Comparison of ENCODE assay signal across 8 cellular contexts in genomic region chr15:73950479-73951043, GRCh38. TPM values are rescaled to one million over a fixed set of nuclear protein-coding genes. Genes with fewer than 3 reads are reported as not detected.
DNase-seq lines count a peak whose midpoint lies in the region; ATAC-seq and TF ChIP-seq lines count a peak whose summit lies in the region.

No MANE protein-coding gene starts in this region.

- no peaks in the 10 kb centered on the region for H3K9me2 ChIP-seq in GM23248 (ENCODE audit: insufficient read depth)

- peaks cover 22% of the 10 kb centered on the region for H3K4me1 ChIP-seq in GM23248 (ENCODE audit: insufficient read depth)
- H3K4me1 ChIP-seq in heart right ventricle, result peaks cover 15 to 40% (median 32%) of the 10 kb centered on the region in 9 donors
- peaks cover 24% of the 10 kb centered on the region for H3K4me1 ChIP-seq in skeletal muscle satellite cell (ENCODE audit: control insufficient read depth, insufficient read depth, low read length)

- peak; percentile 58 for DNase-seq in GM23248
- DNase-seq in SK-N-MC (ENCODE audit: low read depth, low spot score), result peak; percentile 90
- DNase-seq in heart right ventricle, result no peak
- no peak for DNase-seq in NCI-H1930 (lab: John Stamatoyannopoulos, UW)

- H3K27me3 ChIP-seq in GM23248 (replicated peaks; ENCODE audit: insufficient read depth) (no peaks in the 10 kb centered on the region), heart right ventricle (no peaks in the 10 kb centered on the region), skeletal muscle satellite cell (ENCODE audit: control insufficient read depth, insufficient read depth, low read length) (no peaks in the 10 kb centered on the region)

- H4K20me1 ChIP-seq in GM23248 (ENCODE audit: insufficient read depth), result no peaks in the 10 kb centered on the region

- H3K4me2 ChIP-seq in GM23248 (ENCODE audit: unreplicated experiment) (no peak overlapping the region), skeletal muscle satellite cell (ENCODE audit: low read length) (no peak overlapping the region)

- TF ChIP-seq CTCF in heart right ventricle (IDR thresholded peaks at IDR 0.05), result no peak

- H2AFZ ChIP-seq in GM23248, result no peak overlapping the region

- ATAC-seq in heart right ventricle (peak in 6 of 8 donors; percentile 1 to 15 (median 8)), GM18498 (IDR thresholded peaks at IDR 0.05; ENCODE audit: unreplicated experiment) (no peak), GM21529 (IDR thresholded peaks at IDR 0.05; ENCODE audit: unreplicated experiment) (no peak), GM18858 (IDR thresholded peaks at IDR 0.05; ENCODE audit: unreplicated experiment) (no peak)

- H3K36me3 ChIP-seq in GM23248 (ENCODE audit: low read depth) (peaks cover 30% of the 10 kb centered on the region), SK-N-MC (ENCODE audit: insufficient read depth, low read length) (no peaks in the 10 kb centered on the region), heart right ventricle (peaks cover 0 to 47% (median 15%) of the 10 kb centered on the region in 9 donors), skeletal muscle satellite cell (ENCODE audit: insufficient read depth, low read length) (peaks cover 63% of the 10 kb centered on the region)

- H3K27ac ChIP-seq in GM23248 (peak overlapping the region; percentile 87), SK-N-MC (peak overlapping the region; percentile 90), heart right ventricle (peak overlapping the region; percentile 87 to 97 (median 92))

- H3K79me2 ChIP-seq in GM23248 (ENCODE audit: insufficient read depth), result peaks cover under 1% of the 10 kb centered on the region; the same call in 1 of the 2 replicates

- WGBS in GM23248 (ENCODE audit: low coverage in 1 of 2, low lambda C conversion rate in 2 of 2, missing lambda C conversion rate in 2 of 2), 2 experiments, result 5 to 6% methylated on average over 1 of the region's 1 CpG
- 13 to 19% methylated on average over 1 of the region's 1 CpG for WGBS in heart right ventricle, 2 donors

- H3F3A ChIP-seq in GM23248 (ENCODE audit: insufficient read depth), result peaks cover 39% of the 10 kb centered on the region

- H3K9ac ChIP-seq in GM23248 (peak overlapping the region; percentile 51), SK-N-MC (ENCODE audit: insufficient read length) (no peak overlapping the region), skeletal muscle satellite cell (ENCODE audit: low read depth, low read length) (peak overlapping the region; percentile 33)

- intact Hi-C loops in heart right ventricle (cut with DNase I), result loop anchor here in 4 of 10 donors (1.0 to 2.0 kb wide), 2 partner anchors 14 kb away; no protein-coding TSS in a partner anchor

- H3K9me3 ChIP-seq in GM23248 (ENCODE audit: low read depth), result no peaks in the 10 kb centered on the region
- no peaks in the 10 kb centered on the region for H3K9me3 ChIP-seq in SK-N-MC (ENCODE audit: low read depth, low read length)
- H3K9me3 ChIP-seq in heart right ventricle, result no peaks in the 10 kb centered on the region
- H3K9me3 ChIP-seq in skeletal muscle satellite cell (replicated peaks; ENCODE audit: low read length), result no peaks in the 10 kb centered on the region

- H3K4me3 ChIP-seq in GM23248 (no peak overlapping the region), SK-N-MC (peak overlapping the region; percentile 55), heart right ventricle (no peak overlapping the region), skeletal muscle satellite cell (ENCODE audit: low read length) (no peak overlapping the region)

- in situ Hi-C loops in GM23248 (cut with MboI), result no loop called here

RNA-seq across cellular contexts. Expression of gene LOXL1, which starts 24.3 kb away (rescaled TPM):
- 534 and 540 TPM in 2 replicates for total RNA-seq in GM23248 (2014; rRNA removed; shearing (Covaris generic))
- polyA plus RNA-seq in GM23248 (2016; fragmentation: Nextera tagmentation; extraction: Ambion mirVana) (396 and 401 TPM in 2 replicates), heart right ventricle (10 to 100 TPM; 41.4 to 66.6 TPM)
- total RNA-seq in heart right ventricle, result 10 to 100 TPM; 11.2 to 60.2 (median 26.3) TPM
- 68.4 and 222 TPM in 2 replicates for total RNA-seq in skeletal muscle satellite cell (2012; rRNA removed)

RNA-seq across cellular contexts. Expression of gene STOML1, which starts 41.5 kb away (rescaled TPM):
- total RNA-seq in GM23248 (2014; rRNA removed; shearing (Covaris generic)), result 27.8 and 43.9 TPM in 2 replicates
- 26.9 and 27.2 TPM in 2 replicates for polyA plus RNA-seq in GM23248 (2016; fragmentation: Nextera tagmentation; extraction: Ambion mirVana)
- total RNA-seq in heart right ventricle, result 10 to 100 TPM; 21.1 to 38.4 (median 27.2) TPM
- 10 to 100 TPM; 33.1 to 35.0 TPM for polyA plus RNA-seq in heart right ventricle
- 15.7 and 20.5 TPM in 2 replicates for total RNA-seq in skeletal muscle satellite cell (2012; rRNA removed)

RNA-seq across cellular contexts. Expression of gene PML, which starts 44.0 kb away (rescaled TPM):
- 55.3 and 74.7 TPM in 2 replicates for total RNA-seq in GM23248 (2014; rRNA removed; shearing (Covaris generic))
- polyA plus RNA-seq in GM23248 (2016; fragmentation: Nextera tagmentation; extraction: Ambion mirVana), result 52.9 and 58.0 TPM in 2 replicates
- total RNA-seq in heart right ventricle, result 10 to 100 TPM; 17.9 to 50.1 (median 22.5) TPM
- polyA plus RNA-seq in heart right ventricle, result 10 to 100 TPM; 18.4 to 32.0 TPM
- total RNA-seq in skeletal muscle satellite cell (2012; rRNA removed), result 51.2 and 58.1 TPM in 2 replicates

Comparison
In these comparisons a context has a peak if more than half of its experiments do, and no peak if none do; other contexts are left out.
1. DNase-seq: peak in GM23248 (single experiment) and SK-N-MC (single experiment); none in heart right ventricle (0 of 2) and NCI-H1930 (0 of 2).
2. ATAC-seq: peak in heart right ventricle (6 of 8); none in GM18498 (single experiment), GM21529 (single experiment) and GM18858 (single experiment).
3. Peak in every context shown above with its lines, with median percentiles within 50 percentile points of each other: H3K27ac ChIP-seq.